13 cellular contexts compared by ENCODE assay signal in the genomic region with DNA sequence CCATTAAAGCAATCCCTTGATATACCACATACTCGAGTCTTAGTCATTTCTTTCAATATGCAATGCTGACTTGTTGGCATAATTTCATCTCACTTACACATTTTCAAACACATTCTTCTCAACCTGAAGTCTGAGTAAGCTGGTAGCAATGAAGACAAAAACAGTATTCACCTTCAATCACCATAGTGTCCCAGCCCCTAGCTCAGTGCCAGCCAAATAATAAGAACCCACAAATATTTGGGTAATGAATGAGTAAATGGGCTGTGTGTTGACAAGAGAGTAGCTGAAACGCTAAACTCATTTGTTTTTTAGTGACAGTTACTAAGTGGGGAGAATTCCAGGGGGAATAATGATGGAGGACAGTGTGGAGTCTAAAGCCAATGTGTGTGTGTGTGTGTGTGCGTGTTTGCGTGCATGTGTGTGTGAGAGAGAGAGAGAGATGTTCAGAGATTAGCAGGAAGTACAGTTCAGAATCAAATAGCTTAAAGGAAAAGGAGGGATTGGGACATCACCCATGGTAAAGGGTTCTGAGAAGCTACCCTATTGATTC.
DNase-seq lines count a peak whose midpoint lies in the region; ATAC-seq and TF ChIP-seq lines count a peak whose summit lies in the region.
"Had no signal": no experiment of that assay in that cellular context is flagged by ENCODE, and none has a peak within 500 bp of the region (broad histone marks: within the 10 kb centered on the region; RNA-seq: fewer than 3 reads in every experiment).

No MANE protein-coding gene starts in this region.

- H3K4me3 ChIP-seq in brain microvascular endothelial cell (ENCODE audit: low read depth, low read length) (no peak overlapping the region), mesodermal cell (ENCODE audit: extremely low read depth, insufficient read depth, low read length, poor library complexity, severe bottlenecking) (no peak overlapping the region), GM23338 (no peak overlapping the region)

- H3K79me2 ChIP-seq in GM23338 (replicated peaks; ENCODE audit: insufficient read depth) = no peaks in the 10 kb centered on the region

- no peak overlapping the region for H3K4me3 Mint-ChIP-seq in GM23338
- H3K4me3 Mint-ChIP-seq: activated naive CD8-positive, alpha-beta T cell treated with anti-CD3 and anti-CD28 coated beads for 36 hours had no signal

- H3K27ac Mint-ChIP-seq in GM23338 = no peak overlapping the region
- H3K27ac Mint-ChIP-seq: activated naive CD8-positive, alpha-beta T cell treated with anti-CD3 and anti-CD28 coated beads for 36 hours had no signal

- H3K36me3 ChIP-seq in brain microvascular endothelial cell (replicated peaks) (no peaks in the 10 kb centered on the region), mesodermal cell (ENCODE audit: control insufficient read depth, insufficient read depth, low read length) (no peaks in the 10 kb centered on the region), GM23338 (ENCODE audit: insufficient read depth) (no peaks in the 10 kb centered on the region)

- TF ChIP-seq CTCF in brain microvascular endothelial cell (IDR thresholded peaks at IDR 0.05; ENCODE audit: low read depth, low read length, missing control alignments) (no peak), GM23338 (conservative IDR thresholded peaks at IDR 0.05; ENCODE audit: low read depth in 2 of 2) (no peak)

- TF ChIP-seq EP300 in Ishikawa (IDR thresholded peaks at IDR 0.05; ENCODE audit: borderline replicate concordance) = peak; percentile 70; the same call in 1 of the 2 replicates

- no peak for TF ChIP-seq RAD21 in Ishikawa (IDR thresholded peaks at IDR 0.05; ENCODE audit: low read depth)

- in situ Hi-C loops in brain microvascular endothelial cell (cut with HindIII; ENCODE audit: low pct_ligation_motif_present, low sequenced_read_pairs) = no loop called here

- H4K20me1 ChIP-seq in GM23338 (replicated peaks; ENCODE audit: insufficient read depth) = no peaks in the 10 kb centered on the region

- DNase-seq in COLO829 (ENCODE audit: low spot score) (peak; percentile 68), brain microvascular endothelial cell (peak; percentile 76), GM23338 (ENCODE audit: low spot score) (no peak), retina (no peak), NCI-H69 (lab: John Stamatoyannopoulos, UW) (no peak)
- DNase-seq: activated CD4-positive, alpha-beta T cell treated with anti-CD3 and anti-CD28 coated beads, Interleukin-2, amount 50 U/mL, for 4 hours; activated naive CD8-positive, alpha-beta T cell treated with anti-CD3 and anti-CD28 coated beads for 36 hours; DMS79 treated with DMSO at 0.1 percent for 48 hours; NCI-H345; stimulated activated naive CD8-positive, alpha-beta T cell treated with anti-CD3 and anti-CD28 coated beads, Interleukin-15, Interleukin-2, amounts not matched to agents 100 U/mL and 50 U/mL, for 24 hours had no signal

- H3K27me3 ChIP-seq in brain microvascular endothelial cell (replicated peaks) (no peaks in the 10 kb centered on the region), GM23338 (ENCODE audit: insufficient read depth) (no peaks in the 10 kb centered on the region)

- H3K4me1 ChIP-seq in mesodermal cell (ENCODE audit: control insufficient read depth, insufficient read depth, low read length, poor library complexity, severe bottlenecking) (peaks cover 25% of the 10 kb centered on the region), GM23338 (ENCODE audit: insufficient read depth) (peaks cover 23% of the 10 kb centered on the region)

- peaks cover 8% of the 10 kb centered on the region for H3K9me3 Mint-ChIP-seq in GM23338
- H3K9me3 Mint-ChIP-seq: activated naive CD8-positive, alpha-beta T cell treated with anti-CD3 and anti-CD28 coated beads for 36 hours had no signal

- H3F3A ChIP-seq in GM23338 (replicated peaks; ENCODE audit: low read depth) = no peaks in the 10 kb centered on the region

- WGBS in mesodermal cell (ENCODE audit: insufficient coverage in 2 of 2), 2 experiments = 88 to 90% methylated on average over 3 of the region's 4 CpGs

- H3K27me3 Mint-ChIP-seq in GM23338 (ENCODE audit: insufficient read depth, low read depth, poor library complexity) = peaks cover 7% of the 10 kb centered on the region
- H3K27me3 Mint-ChIP-seq: activated naive CD8-positive, alpha-beta T cell treated with anti-CD3 and anti-CD28 coated beads for 36 hours had no signal

- H3K9me2 ChIP-seq in GM23338 (ENCODE audit: insufficient read depth) = peaks cover 5% of the 10 kb centered on the region; the same call in 1 of the 2 replicates

- no peaks in the 10 kb centered on the region; the same call in 1 of the 3 replicates for H3K36me3 Mint-ChIP-seq in GM23338 (ENCODE audit: low read depth)
- H3K36me3 Mint-ChIP-seq: activated naive CD8-positive, alpha-beta T cell treated with anti-CD3 and anti-CD28 coated beads for 36 hours had no signal

- no peak overlapping the region for H3K4me2 ChIP-seq in GM23338

- ATAC-seq in GM23338 = no peak
- no peak for ATAC-seq in GM18873 (IDR thresholded peaks at IDR 0.05; ENCODE audit: low FRiP score, unreplicated experiment)
- ATAC-seq: stimulated activated naive CD8-positive, alpha-beta T cell treated with anti-CD3 and anti-CD28 coated beads, Interleukin-15, Interleukin-2, amounts not matched to agents 100 U/mL and 50 U/mL, for 24 hours had no signal

- peak overlapping the region; percentile 95 for H3K27ac ChIP-seq in brain microvascular endothelial cell
- peak overlapping the region; percentile 20 for H3K27ac ChIP-seq in mesodermal cell (ENCODE audit: low read depth, low read length, severe bottlenecking)
- no peak overlapping the region for H3K27ac ChIP-seq in GM23338 (ENCODE audit: low read depth)

- H3K4me1 Mint-ChIP-seq in GM23338 = peaks cover 21% of the 10 kb centered on the region

- no peaks in the 10 kb centered on the region for H3K9me3 ChIP-seq in mesodermal cell (ENCODE audit: control insufficient read depth, low read length)

- H2AFZ ChIP-seq in GM23338 = no peak overlapping the region

TF ChIP-seq in Ishikawa, 13 proteins besides CTCF, POLR2A, EP300 and RAD21 (continues in another document):
- TF ChIP-seq NFIC (IDR thresholded peaks at IDR 0.05) (peak; percentile 66), CREB1 (IDR thresholded peaks at IDR 0.05; ENCODE audit: low read depth) (no peak), YY1 (IDR thresholded peaks at IDR 0.05; ENCODE audit: low read depth) (no peak), ZBTB7A (IDR thresholded peaks at IDR 0.05; ENCODE audit: low read depth) (no peak), TAF1 (IDR thresholded peaks at IDR 0.05; ENCODE audit: low read depth) (no peak), EGR1 (IDR thresholded peaks at IDR 0.05) (no peak), FOXM1 (IDR thresholded peaks at IDR 0.05; ENCODE audit: borderline replicate concordance, low read depth) (peak; percentile 61; the same call in 1 of the 2 replicates), TCF12 (IDR thresholded peaks at IDR 0.05; ENCODE audit: low read depth) (no peak)
- TF ChIP-seq, protein P1, sequence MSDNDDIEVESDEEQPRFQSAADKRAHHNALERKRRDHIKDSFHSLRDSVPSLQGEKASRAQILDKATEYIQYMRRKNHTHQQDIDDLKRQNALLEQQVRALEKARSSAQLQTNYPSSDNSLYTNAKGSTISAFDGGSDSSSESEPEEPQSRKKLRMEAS (IDR thresholded peaks at IDR 0.05) = no peak
- TF ChIP-seq, protein P2, sequence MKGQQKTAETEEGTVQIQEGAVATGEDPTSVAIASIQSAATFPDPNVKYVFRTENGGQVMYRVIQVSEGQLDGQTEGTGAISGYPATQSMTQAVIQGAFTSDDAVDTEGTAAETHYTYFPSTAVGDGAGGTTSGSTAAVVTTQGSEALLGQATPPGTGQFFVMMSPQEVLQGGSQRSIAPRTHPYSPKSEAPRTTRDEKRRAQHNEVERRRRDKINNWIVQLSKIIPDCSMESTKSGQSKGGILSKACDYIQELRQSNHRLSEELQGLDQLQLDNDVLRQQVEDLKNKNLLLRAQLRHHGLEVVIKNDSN (IDR thresholded peaks at IDR 0.05) = no peak

TF ChIP-seq in GM23338, 12 proteins besides CTCF, POLR2A, EP300 and RAD21 (continues in another document):
- no peak for TF ChIP-seq ZNF114 (CRISPR knock-in tag; IDR thresholded peaks at IDR 0.05)
- TF ChIP-seq EZH2phosphoT487 (IDR thresholded peaks at IDR 0.05; ENCODE audit: unreplicated experiment) = no peak
- TF ChIP-seq NANOG (IDR thresholded peaks at IDR 0.05; ENCODE audit: borderline replicate concordance) = no peak
- no peak for TF ChIP-seq JUNB (IDR thresholded peaks at IDR 0.05; ENCODE audit: unreplicated experiment)
- TF ChIP-seq ETS1 (IDR thresholded peaks at IDR 0.05) = no peak
- TF ChIP-seq CREB1 (CRISPR knock-in tag; IDR thresholded peaks at IDR 0.05; ENCODE audit: low read depth) = no peak
- no peak for TF ChIP-seq ZNF331 (CRISPR knock-in tag; IDR thresholded peaks at IDR 0.05; ENCODE audit: low read depth)

Comparison
In these comparisons a context has a peak if more than half of its experiments do, and no peak if none do; other contexts are left out.
1. DNase-seq: peak in COLO829 (single experiment) and brain microvascular endothelial cell (single experiment); none in GM23338 (single experiment), retina (single experiment) and NCI-H69 (single experiment).